In genomic region chr12:6970096-6970527, GRCh38 we compare ENCODE assay signal across 7 cellular contexts. TPM values are rescaled to one million over a fixed set of nuclear protein-coding genes. Genes with fewer than 3 reads are reported as not detected.
DNase-seq lines count a peak whose midpoint lies in the region; ATAC-seq and TF ChIP-seq lines count a peak whose summit lies in the region.
"Had no signal": no experiment of that assay in that cellular context is flagged by ENCODE, and none has a peak within 500 bp of the region (broad histone marks: within the 10 kb centered on the region; RNA-seq: fewer than 3 reads in every experiment).

No MANE protein-coding gene starts in this region.

- H3K27me3 Mint-ChIP-seq in activated CD8-positive, alpha-beta T cell treated with anti-CD3 and anti-CD28 coated beads for 36 hours = no peaks in the 10 kb centered on the region
- H3K27me3 Mint-ChIP-seq in memory B cell = no peaks in the 10 kb centered on the region

- H3K4me1 Mint-ChIP-seq in activated CD8-positive, alpha-beta T cell treated with anti-CD3 and anti-CD28 coated beads for 36 hours (ENCODE audit: low read depth) = peaks cover 59% of the 10 kb centered on the region
- H3K4me1 Mint-ChIP-seq in memory B cell = peaks cover 25% of the 10 kb centered on the region

- intact Hi-C loops in activated CD8-positive, alpha-beta T cell treated with anti-CD3 and anti-CD28 coated beads for 36 hours (cut with micrococcal nuclease) = no loop called here

- TF ChIP-seq CTCF in activated CD8-positive, alpha-beta T cell treated with anti-CD3 and anti-CD28 coated beads for 36 hours (IDR thresholded peaks at IDR 0.05) = no peak

- no peaks in the 10 kb centered on the region for H3K9me3 Mint-ChIP-seq in activated CD8-positive, alpha-beta T cell treated with anti-CD3 and anti-CD28 coated beads for 36 hours
- no peaks in the 10 kb centered on the region for H3K9me3 Mint-ChIP-seq in memory B cell

- peaks cover 81% of the 10 kb centered on the region for H3K36me3 Mint-ChIP-seq in activated CD8-positive, alpha-beta T cell treated with anti-CD3 and anti-CD28 coated beads for 36 hours (ENCODE audit: low read depth)
- H3K36me3 Mint-ChIP-seq in memory B cell = peaks cover 23% of the 10 kb centered on the region

- peak overlapping the region; percentile 100 for H3K27ac Mint-ChIP-seq in activated CD8-positive, alpha-beta T cell treated with anti-CD3 and anti-CD28 coated beads for 36 hours
- H3K27ac Mint-ChIP-seq in memory B cell = peak overlapping the region; percentile 98

- ATAC-seq in activated CD4-positive, CD25-positive, alpha-beta regulatory T cell treated with anti-CD3 and anti-CD28 coated beads, Interleukin-2, amount 50 U/mL, for 24 hours = peak; percentile 18
- peak; percentile 20 for ATAC-seq in activated CD8-positive, alpha-beta T cell treated with anti-CD3 and anti-CD28 coated beads for 36 hours
- no peak for ATAC-seq in memory B cell (ENCODE audit: low read depth)

- POLR2A ChIA-PET in activated CD8-positive, alpha-beta T cell treated with anti-CD3 and anti-CD28 coated beads for 36 hours (lab: Charles Lee) = interaction anchor here (0.6 to 11.2 kb wide), 4 partner anchors 12 to 29 kb away, joined by 3 to 198 read pairs (median 33); partner anchors contain the start of genes C12orf57, PTPN6 and RNU7-1

- H3K4me3 Mint-ChIP-seq in activated CD8-positive, alpha-beta T cell treated with anti-CD3 and anti-CD28 coated beads for 36 hours = peak overlapping the region; percentile 99
- H3K4me3 Mint-ChIP-seq in memory B cell = peak overlapping the region; percentile 100

- DNase-seq in activated CD4-positive, CD25-positive, alpha-beta regulatory T cell (lab: John Stamatoyannopoulos, UW) = no peak
- no peak for DNase-seq in activated CD8-positive, alpha-beta T cell treated with anti-CD3 and anti-CD28 coated beads for 36 hours
- DNase-seq in memory B cell (ENCODE audit: low spot score in 2 of 2) (no peak), AG20443 (ENCODE audit: low spot score) (no peak), NCI-H2029 treated with DMSO at 0.1 percent for 48 hours (lab: John Stamatoyannopoulos, UW) (no peak)

- CTCF ChIA-PET in activated CD8-positive, alpha-beta T cell treated with anti-CD3 and anti-CD28 coated beads for 36 hours (lab: Charles Lee) = interaction anchor here (2.7 kb wide), 1 partner anchor 25 kb away, joined by 28 read pairs; the partner anchor contains the start of genes C12orf57 and RNU7-1

RNA-seq across cellular contexts. Expression of gene PHB2, which starts 0.4 kb away (rescaled TPM):
- total RNA-seq in activated CD8-positive, alpha-beta T cell treated with anti-CD3 and anti-CD28 coated beads for 36 hours = 100 to 1,000 TPM; 419 to 428 TPM

RNA-seq across cellular contexts. Expression of gene EMG1, which starts 0.6 kb away (rescaled TPM):
- 10 to 100 TPM; 88.6 to 97.8 TPM for total RNA-seq in activated CD8-positive, alpha-beta T cell treated with anti-CD3 and anti-CD28 coated beads for 36 hours

RNA-seq across cellular contexts. Expression of gene PTPN6, which starts 19.0 kb away (rescaled TPM):
- 100 to 1,000 TPM; 485 to 489 TPM for total RNA-seq in activated CD8-positive, alpha-beta T cell treated with anti-CD3 and anti-CD28 coated beads for 36 hours

RNA-seq across cellular contexts. Expression of gene C12orf57, which starts 26.3 kb away (rescaled TPM):
- 100 to 1,000 TPM; 226 to 244 TPM for total RNA-seq in activated CD8-positive, alpha-beta T cell treated with anti-CD3 and anti-CD28 coated beads for 36 hours

RNA-seq across cellular contexts. Expression of gene RNU7-1, which starts 26.5 kb away (rescaled TPM):
- total RNA-seq in activated CD8-positive, alpha-beta T cell treated with anti-CD3 and anti-CD28 coated beads for 36 hours = not detected
- total RNA-seq: myocyte had no signal
